In the genomic region with DNA sequence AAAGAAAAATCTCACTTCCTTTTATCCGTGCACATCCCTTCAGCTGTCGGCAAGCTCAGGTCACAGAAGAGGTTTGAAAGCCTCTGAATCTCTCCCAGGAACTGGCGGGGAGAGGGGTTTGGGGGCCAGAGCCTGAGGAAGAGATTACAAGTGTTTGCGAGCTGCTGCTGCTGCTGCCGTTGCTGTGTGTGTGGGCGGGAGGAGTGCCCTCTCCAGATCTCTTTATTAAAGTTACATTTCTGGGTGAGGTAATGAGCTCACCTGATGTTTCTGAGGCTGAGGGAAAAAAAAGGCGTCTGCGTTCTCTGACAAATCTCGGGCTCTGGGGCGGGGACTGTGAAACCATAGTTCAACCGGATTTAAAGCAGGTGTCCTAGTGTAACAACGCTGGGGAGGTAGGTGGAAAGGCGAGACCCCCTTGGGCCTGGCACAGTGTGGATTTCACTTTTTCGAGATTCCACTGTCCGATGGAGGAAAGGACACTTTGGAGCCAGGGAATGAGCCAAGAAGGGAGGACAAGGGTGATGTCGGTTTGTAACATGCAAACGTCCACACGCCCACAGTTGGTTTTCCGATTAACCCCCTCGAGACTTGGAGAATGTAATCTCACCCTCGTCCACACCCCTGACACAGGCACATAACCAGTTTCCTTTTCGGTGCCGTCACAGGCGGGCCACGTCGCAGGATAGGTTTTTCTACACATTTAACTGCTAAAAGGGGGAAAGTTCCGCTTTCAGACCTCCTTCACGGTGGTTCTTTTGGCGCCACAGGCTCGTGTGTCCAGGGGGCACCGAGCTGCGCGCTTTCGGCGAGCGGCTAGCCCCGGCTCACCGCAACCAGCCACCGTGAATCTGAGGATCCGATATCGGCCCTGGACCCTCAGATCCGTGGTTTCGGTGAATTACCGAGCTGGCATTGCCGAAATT, we compare ENCODE assay signal across 8 cellular contexts. TPM values are rescaled to one million over a fixed set of nuclear protein-coding genes. Genes with fewer than 3 reads are reported as not detected.
DNase-seq lines count a peak whose midpoint lies in the region; ATAC-seq and TF ChIP-seq lines count a peak whose summit lies in the region.

No MANE protein-coding gene starts in this region.

- H3K36me3 ChIP-seq in DOHH2 (ENCODE audit: control insufficient read depth, low read length) (no peaks in the 10 kb centered on the region; the same call in 1 of the 2 replicates), tibial artery (no peaks in the 10 kb centered on the region)

- H3K27me3 ChIP-seq in DOHH2 (ENCODE audit: control insufficient read depth, low read length) (peaks cover 7% of the 10 kb centered on the region), tibial artery (no peaks in the 10 kb centered on the region)

- H3K36me3 Mint-ChIP-seq in glutamatergic neuron (ENCODE audit: unreplicated experiment): no peaks in the 10 kb centered on the region

- H3K4me1 Mint-ChIP-seq in glutamatergic neuron (ENCODE audit: low read depth, unreplicated experiment): peaks cover 15% of the 10 kb centered on the region

- H3K27me3 Mint-ChIP-seq in glutamatergic neuron (ENCODE audit: unreplicated experiment): peaks cover 16% of the 10 kb centered on the region

- TF ChIP-seq CTCF in DOHH2 (IDR thresholded peaks at IDR 0.05; ENCODE audit: low read depth, low read length, poor library complexity, severe bottlenecking) (no peak), glutamatergic neuron (IDR thresholded peaks at IDR 0.05; ENCODE audit: partially characterized antibody, unreplicated experiment) (no peak), omental fat pad (IDR thresholded peaks at IDR 0.05) (no peak), tibial artery (IDR thresholded peaks at IDR 0.05) (peak in 1 of 2 experiments; percentile 2)

- H3K27ac ChIP-seq in DOHH2 (ENCODE audit: low read depth, low read length): peak overlapping the region; percentile 85
- peak overlapping the region; percentile 75 to 83 for H3K27ac ChIP-seq in tibial artery

- peak overlapping the region; percentile 74 for H3K27ac Mint-ChIP-seq in glutamatergic neuron (ENCODE audit: unreplicated experiment)

- no peaks in the 10 kb centered on the region for H3K9me2 ChIP-seq in DOHH2 (replicated peaks; ENCODE audit: control insufficient read depth, low read length)

- H3K9me3 Mint-ChIP-seq in glutamatergic neuron (ENCODE audit: unreplicated experiment): peaks cover 23% of the 10 kb centered on the region

- no peaks in the 10 kb centered on the region for H4K20me1 ChIP-seq in DOHH2 (ENCODE audit: control insufficient read depth, insufficient read depth, low read depth, low read length)

- H3K9me3 ChIP-seq in DOHH2 (ENCODE audit: control insufficient read depth, insufficient read depth, low read length) (no peaks in the 10 kb centered on the region), tibial artery (no peaks in the 10 kb centered on the region)

- H3K4me3 ChIP-seq in DOHH2 (ENCODE audit: low read length) (peak overlapping the region; percentile 86), tibial artery (peak overlapping the region; percentile 62 to 67)

- DNase-seq in KBM-7 (peak; percentile 79), SHP77 treated with DMSO at 0.1 percent for 48 hours (lab: John Stamatoyannopoulos, UW) (peak; percentile 57), glutamatergic neuron (peak; percentile 26), omental fat pad (ENCODE audit: low spot score) (peak; percentile 23), tibial artery (peak; percentile 29 to 70)
- peak; percentile 9 to 23 (median 14) for DNase-seq in activated naive CD4-positive, alpha-beta T cell (lab: John Stamatoyannopoulos, UW)

- H3K79me2 ChIP-seq in DOHH2 (ENCODE audit: control insufficient read depth, low read length): peaks cover 51% of the 10 kb centered on the region

- H3K4me3 Mint-ChIP-seq in glutamatergic neuron (ENCODE audit: unreplicated experiment): peak overlapping the region; percentile 97

- intact Hi-C loops in tibial artery (cut with DNase I; ENCODE audit: low total_unique reads): loop anchor here (10.0 kb wide), 1 partner anchor 1094 kb away; no protein-coding TSS in a partner anchor

- H3K4me1 ChIP-seq in DOHH2 (ENCODE audit: control insufficient read depth, low read length): peaks cover 25% of the 10 kb centered on the region
- peaks cover 0 to 18% (median 0%) of the 10 kb centered on the region in 4 donors for H3K4me1 ChIP-seq in tibial artery

- H3F3A ChIP-seq in DOHH2 (ENCODE audit: control insufficient read depth, insufficient read depth): peaks cover 24% of the 10 kb centered on the region

- in situ Hi-C loops in KBM-7 (cut with MboI; ENCODE audit: low pct_unique_long_range_greater_than_20kb, low sequenced_read_pairs): no loop called here

- H3K4me2 ChIP-seq in DOHH2 (ENCODE audit: low read length): peak overlapping the region; percentile 99

- ATAC-seq in GM21723 (IDR thresholded peaks at IDR 0.05; ENCODE audit: unreplicated experiment) (peak; percentile 32), omental fat pad (ENCODE audit: low FRiP score) (no peak)

RNA-seq across cellular contexts. Expression of gene ALCAM, which starts 2.1 kb away (rescaled TPM):
- 115 TPM for total RNA-seq in glutamatergic neuron (ENCODE audit: unreplicated experiment)
- total RNA-seq in omental fat pad: 10 to 100 TPM in 2 of 4 donors, 1 to 10 TPM in 2; 8.0 to 98.4 (median 11.4) TPM

Comparison
In these comparisons a context has a peak if more than half of its experiments do, and no peak if none do; other contexts are left out.
1. DNase-seq: peak in every context shown above with its lines; median percentile 79 in KBM-7; 57 in SHP77 treated with DMSO at 0.1 percent for 48 hours; 50 in tibial artery; 26 in glutamatergic neuron; 23 in omental fat pad; 14 in activated naive CD4-positive, alpha-beta T cell.